In the genomic region with DNA sequence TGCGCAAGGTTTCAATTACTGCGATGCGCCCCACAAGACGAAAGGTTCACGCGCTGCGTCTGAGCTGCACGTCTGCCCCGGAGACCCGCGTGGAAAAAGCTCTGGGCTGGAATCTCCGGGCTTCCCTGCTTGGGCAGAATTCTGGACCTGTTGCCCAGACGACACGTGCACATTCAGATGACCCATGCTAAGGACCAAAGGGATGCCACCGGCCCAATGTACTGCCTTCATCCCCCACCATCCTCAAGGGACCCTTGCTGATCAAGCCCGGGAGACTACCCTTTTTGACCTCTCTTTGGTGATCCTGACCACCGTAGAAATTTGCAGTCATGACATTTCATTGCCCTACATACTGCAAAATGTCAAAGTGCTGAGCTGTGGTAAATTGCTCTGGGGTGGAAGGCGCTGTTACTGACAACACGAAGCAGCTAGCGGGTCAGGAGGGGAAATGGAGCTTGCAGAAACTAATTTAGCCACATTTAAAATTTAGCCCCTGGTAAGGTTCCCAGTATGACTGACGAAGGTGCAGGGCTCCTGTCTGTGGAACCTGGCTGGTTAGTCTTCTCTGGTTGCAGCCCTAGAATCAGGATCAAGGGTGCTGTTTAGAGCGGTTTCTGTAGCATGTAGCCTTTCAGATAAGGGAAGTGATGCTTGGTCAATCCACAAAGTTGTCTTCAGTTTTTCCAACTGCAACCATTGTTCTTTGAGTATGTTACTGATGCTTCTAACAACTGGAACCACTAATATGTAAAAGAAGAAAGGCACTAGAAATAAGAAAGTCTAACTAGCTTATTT, we compare ENCODE assay signal across 8 cellular contexts.
DNase-seq lines count a peak whose midpoint lies in the region; ATAC-seq, FAIRE-seq and TF ChIP-seq lines count a peak whose summit lies in the region.

No MANE protein-coding gene starts in this region.

- H3K4me2 ChIP-seq in A549 = peak overlapping the region; percentile 95

- POLR2A ChIA-PET in A549 (lab: Yijun Ruan, JAX) = no interaction called here

- H3K9me3 ChIP-seq in A549 = no peaks in the 10 kb centered on the region
- no peaks in the 10 kb centered on the region for H3K9me3 ChIP-seq in mononuclear cell (ENCODE audit: low read depth, low read length)
- H3K9me3 ChIP-seq in aorta (ENCODE audit: control insufficient read depth, low read length) = no peaks in the 10 kb centered on the region

- CTCF ChIA-PET in A549 (lab: Yijun Ruan, JAX) = interaction anchor here (0.5 to 6.1 kb wide), 36 partner anchors 10 to 744 kb away, joined by 3 to 51 read pairs (median 4); a partner anchor contains a TSS

- TF ChIP-seq EP300 in A549 (IDR thresholded peaks at IDR 0.05) = no peak

- peak overlapping the region; percentile 70 for H3K4me3 ChIP-seq in A549
- H3K4me3 ChIP-seq in brain microvascular endothelial cell (ENCODE audit: low read depth, low read length) = peak overlapping the region; percentile 91
- H3K4me3 ChIP-seq in mononuclear cell (ENCODE audit: low read length) = peak overlapping the region; percentile 63
- H3K4me3 ChIP-seq in aorta (ENCODE audit: low read length in 2 of 2) = peak overlapping the region; percentile 30 to 61

- DNase-seq in A549 (ENCODE audit: low read depth in 1 of 2, low spot score in 1 of 2) (no peak), brain microvascular endothelial cell (no peak), aorta (no peak), NCI-H1694 treated with DMSO at 0.1 percent for 48 hours (lab: John Stamatoyannopoulos, UW) (no peak), GM19240 (ENCODE audit: insufficient read length, low spot score) (no peak)
- no peak for DNase-seq in central memory CD4-positive, alpha-beta T cell

- TF ChIP-seq CTCF in A549 (IDR thresholded peaks at IDR 0.05) (no peak), brain microvascular endothelial cell (IDR thresholded peaks at IDR 0.05; ENCODE audit: low read depth, low read length, missing control alignments) (no peak)

- intact Hi-C loops in aorta (cut with DNase I) = loop anchor here in 1 of 2 donors (5.0 kb wide), 1 partner anchor 79 kb away; no protein-coding TSS in a partner anchor

- H3K36me3 ChIP-seq in brain microvascular endothelial cell (replicated peaks) (peaks cover 3% of the 10 kb centered on the region), aorta (ENCODE audit: control insufficient read depth in 1 of 2, insufficient read depth in 2 of 2, low read length in 1 of 2) (no peaks in the 10 kb centered on the region)

- H3K27me3 ChIP-seq in brain microvascular endothelial cell (replicated peaks) (no peaks in the 10 kb centered on the region), mononuclear cell (ENCODE audit: insufficient read depth, low read length) (peaks cover 23% of the 10 kb centered on the region), aorta (ENCODE audit: control insufficient read depth in 1 of 2, insufficient read depth in 2 of 2, low read length in 1 of 2) (no peaks in the 10 kb centered on the region)

- H3K27ac ChIP-seq in A549 (peak overlapping the region; percentile 61 to 84; a peak in 5 of 6 replicates), brain microvascular endothelial cell (no peak overlapping the region), aorta (ENCODE audit: low read depth in 1 of 2, low read length in 2 of 2) (no peak overlapping the region)

- 63% methylated on average over 14 of the region's 22 CpGs for WGBS in A549 (ENCODE audit: missing lambda C conversion rate)
- 1 to 3% methylated on average over 22 of the region's 22 CpGs for WGBS in aorta, 2 donors

- in situ Hi-C loops in brain microvascular endothelial cell (cut with HindIII; ENCODE audit: low pct_ligation_motif_present, low sequenced_read_pairs) = no loop called here

- FAIRE-seq in A549 (lab: Jason Lieb, UNC) = no peak

- H3K4me1 ChIP-seq in A549 = peaks cover 9% of the 10 kb centered on the region
- peaks cover 56% of the 10 kb centered on the region for H3K4me1 ChIP-seq in mononuclear cell (ENCODE audit: insufficient read depth, low read length)
- H3K4me1 ChIP-seq in aorta (ENCODE audit: control insufficient read depth in 1 of 2, insufficient read depth in 2 of 2, low read length in 2 of 2) = peaks cover 0 to 4% of the 10 kb centered on the region in 2 donors

- peak; percentile 3 to 13; a peak in 2 of 6 replicates for ATAC-seq in A549
- ATAC-seq in HG02884 (IDR thresholded peaks at IDR 0.05; ENCODE audit: unreplicated experiment) = peak; percentile 21
- no peak for ATAC-seq in aorta (ENCODE audit: low FRiP score)

- TF ChIP-seq RAD21 in A549 (conservative IDR thresholded peaks at IDR 0.05 in 1 of 2, IDR thresholded peaks at IDR 0.05 in 1 of 2) = no peak

- TF ChIP-seq POLR2A in A549 (IDR thresholded peaks at IDR 0.05; ENCODE audit: low read length) = no peak

TF ChIP-seq in A549, 52 proteins besides CTCF, POLR2A, EP300 and RAD21:
- peak; percentile 20 for TF ChIP-seq MAFK (IDR thresholded peaks at IDR 0.05; ENCODE audit: partially characterized antibody)
- TF ChIP-seq JUNB (IDR thresholded peaks at IDR 0.05) = no peak

Comparison
In these comparisons a context has a peak if more than half of its experiments do, and no peak if none do; other contexts are left out.
1. H3K27ac ChIP-seq: peak in A549 (2 of 2); none in brain microvascular endothelial cell (single experiment) and aorta (0 of 2).
2. Peak in every context shown above with its lines, with median percentiles within 50 percentile points of each other: H3K4me3 ChIP-seq.